Comparison of ENCODE assay signal across 8 cellular contexts in the genomic region with DNA sequence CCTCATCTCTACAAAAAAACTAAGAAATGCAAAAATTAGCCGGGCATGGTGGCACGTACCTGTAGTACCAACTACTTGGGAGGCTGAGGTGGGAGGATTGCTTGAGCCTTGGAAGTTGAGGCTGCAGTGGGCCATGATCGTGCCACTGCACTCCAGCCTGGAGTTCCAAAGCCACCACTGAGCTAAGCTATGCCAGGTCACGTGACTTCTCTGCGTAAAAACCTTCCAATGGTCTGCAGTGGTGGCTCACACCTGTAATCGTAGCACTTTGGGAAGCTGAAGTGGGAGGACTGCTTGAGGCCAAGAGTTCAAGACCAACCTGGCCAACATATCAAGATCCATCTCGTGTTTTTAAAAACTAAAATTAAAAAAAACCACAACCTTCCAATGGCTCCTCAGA. TPM values are rescaled to one million over a fixed set of nuclear protein-coding genes. Genes with fewer than 3 reads are reported as not detected.
DNase-seq lines count a peak whose midpoint lies in the region; TF ChIP-seq lines count a peak whose summit lies in the region.
"Had no signal": no experiment of that assay in that cellular context is flagged by ENCODE, and none has a peak within 500 bp of the region (broad histone marks: within the 10 kb centered on the region; RNA-seq: fewer than 3 reads in every experiment).

No MANE protein-coding gene starts in this region.

- H3K36me3 ChIP-seq in GM06990 (ENCODE audit: control insufficient read depth, insufficient read depth, low read length) (no peaks in the 10 kb centered on the region; the same call in 1 of the 2 replicates), Karpas-422 (ENCODE audit: insufficient read depth, low read length) (no peaks in the 10 kb centered on the region), mammary epithelial cell (ENCODE audit: insufficient read depth, low read length) (no peaks in the 10 kb centered on the region), neural progenitor cell (no peaks in the 10 kb centered on the region)

- no peaks in the 10 kb centered on the region for H3K27me3 ChIP-seq in GM06990 (replicated peaks; ENCODE audit: control insufficient read depth, insufficient read depth, low read length)
- no peaks in the 10 kb centered on the region for H3K27me3 ChIP-seq in Karpas-422 (ENCODE audit: low read length)
- no peaks in the 10 kb centered on the region for H3K27me3 ChIP-seq in mammary epithelial cell (ENCODE audit: insufficient read depth, low read length)
- peaks cover 1% of the 10 kb centered on the region for H3K27me3 ChIP-seq in neural progenitor cell
- H3K27me3 ChIP-seq: dorsolateral prefrontal cortex had no signal

- peaks cover 21% of the 10 kb centered on the region for H3K4me1 ChIP-seq in Karpas-422 (ENCODE audit: low read length)
- H3K4me1 ChIP-seq in mammary epithelial cell (ENCODE audit: insufficient read depth, low read length) = peaks cover 6% of the 10 kb centered on the region
- H3K4me1 ChIP-seq in neural progenitor cell = peaks cover 6% of the 10 kb centered on the region

- H4K20me1 ChIP-seq in Karpas-422 (ENCODE audit: insufficient read depth, low read depth, low read length) = peaks cover 6% of the 10 kb centered on the region; the same call in 1 of the 2 replicates
- H4K20me1 ChIP-seq in mammary epithelial cell (ENCODE audit: insufficient read depth, low read length) = no peaks in the 10 kb centered on the region
- H4K20me1 ChIP-seq in neural progenitor cell (ENCODE audit: low read depth) = peaks cover 10% of the 10 kb centered on the region

- dilution Hi-C loops in mammary epithelial cell (cut with HindIII; ENCODE audit: low sequenced_read_pairs) = no loop called here

- intact Hi-C loops in mammary epithelial cell (cut with micrococcal nuclease) = loop anchor here (10.0 kb wide), 1 partner anchor 251 kb away; no protein-coding TSS in a partner anchor

- peak overlapping the region; percentile 78 for H3K4me3 ChIP-seq in GM06990 (replicated peaks; ENCODE audit: low read depth, low read length)
- H3K4me3 ChIP-seq in Karpas-422 (ENCODE audit: low read length) = peak overlapping the region; percentile 91
- H3K4me3 ChIP-seq in mammary epithelial cell (replicated peaks in 1 of 3; ENCODE audit: insufficient read depth in 1 of 3, low read depth in 2 of 3, low read length in 3 of 3) = peak overlapping the region in 2 of 3 experiments; percentile 58 to 91
- peak overlapping the region; percentile 76 for H3K4me3 ChIP-seq in neural progenitor cell

- H2AFZ ChIP-seq in Karpas-422 (ENCODE audit: low read length) (no peak overlapping the region), mammary epithelial cell (ENCODE audit: low read depth, low read length) (no peak overlapping the region), neural progenitor cell (replicated peaks) (no peak overlapping the region)

- H3K9ac ChIP-seq in Karpas-422 (ENCODE audit: low read length) = no peak overlapping the region
- H3K9ac ChIP-seq in mammary epithelial cell (ENCODE audit: insufficient read depth, low read length) = no peak overlapping the region
- no peak overlapping the region for H3K9ac ChIP-seq in neural progenitor cell

- no TSS peak for BruUV-seq in mammary epithelial cell (replicated peaks; lab: Mats Ljungman, UMichigan)

- H3K4me1 Mint-ChIP-seq in neural progenitor cell = peaks cover 16% of the 10 kb centered on the region

- DNase-seq in GM06990 (ENCODE audit: extremely low read depth, insufficient read length) = no peak
- no peak for DNase-seq in Karpas-422
- DNase-seq in mammary epithelial cell = no peak
- no peak for DNase-seq in neural progenitor cell (ENCODE audit: low spot score)
- DNase-seq in NAMALWA (ENCODE audit: low spot score) = no peak
- no peak for DNase-seq in NCI-H146 (lab: John Stamatoyannopoulos, UW)
- DNase-seq in SK-N-DZ (ENCODE audit: low spot score) = no peak
- DNase-seq: dorsolateral prefrontal cortex had no signal

- H3K36me3 Mint-ChIP-seq in neural progenitor cell = peaks cover 5% of the 10 kb centered on the region

- H3K27ac ChIP-seq in Karpas-422 (ENCODE audit: low read length) (no peak overlapping the region), mammary epithelial cell (ENCODE audit: insufficient read depth, low read depth, low read length) (no peak overlapping the region), neural progenitor cell (no peak overlapping the region)
- H3K27ac ChIP-seq: dorsolateral prefrontal cortex had no signal

- peak overlapping the region; percentile 99 for H3K4me3 Mint-ChIP-seq in neural progenitor cell

- 95% methylated on average over 7 of the region's 7 CpGs for WGBS in mammary epithelial cell (ENCODE audit: low coverage, missing lambda C conversion rate)

- H3K27me3 Mint-ChIP-seq in neural progenitor cell (ENCODE audit: insufficient read depth, low read depth) = peaks cover 4% of the 10 kb centered on the region

- TF ChIP-seq CTCF in GM06990 (IDR thresholded peaks at IDR 0.05; ENCODE audit: insufficient read depth, low read length, poor library complexity, severe bottlenecking) = no peak
- no peak for TF ChIP-seq CTCF in mammary epithelial cell (conservative IDR thresholded peaks at IDR 0.05 in 1 of 2, IDR thresholded peaks at IDR 0.05 in 1 of 2; ENCODE audit: extremely low read depth in 1 of 2, insufficient read depth in 1 of 2, low read depth in 1 of 2, low read length in 2 of 2)
- no peak for TF ChIP-seq CTCF in neural progenitor cell (IDR thresholded peaks at IDR 0.05)

- no peaks in the 10 kb centered on the region; the same call in 1 of the 2 replicates for H3K9me2 ChIP-seq in Karpas-422 (replicated peaks; ENCODE audit: insufficient read depth, low read length)

- CTCF ChIA-PET in mammary epithelial cell (lab: Charles Lee; ENCODE audit: low non-redundant PET) = no interaction called here

- H3K9me3 ChIP-seq in Karpas-422 (ENCODE audit: low read length) (no peaks in the 10 kb centered on the region), mammary epithelial cell (replicated peaks; ENCODE audit: insufficient read depth, low read length) (no peaks in the 10 kb centered on the region), neural progenitor cell (ENCODE audit: low read depth) (no peaks in the 10 kb centered on the region)

- in situ Hi-C loops in mammary epithelial cell (cut with MboI; ENCODE audit: low sequenced_read_pairs in 2 of 2) = no loop called here

- H3K79me2 ChIP-seq in Karpas-422 (ENCODE audit: low read length) = peaks cover 21% of the 10 kb centered on the region
- peaks cover 28% of the 10 kb centered on the region for H3K79me2 ChIP-seq in mammary epithelial cell (ENCODE audit: insufficient read depth, low read length)
- H3K79me2 ChIP-seq in neural progenitor cell (ENCODE audit: low read depth) = peaks cover 30% of the 10 kb centered on the region

- H3F3A ChIP-seq in neural progenitor cell (ENCODE audit: low read depth) = no peaks in the 10 kb centered on the region

- H3K27ac Mint-ChIP-seq in neural progenitor cell = no peak overlapping the region

- H3K4me2 ChIP-seq in Karpas-422 (ENCODE audit: low read depth, low read length, poor library complexity, severe bottlenecking) (peak overlapping the region; percentile 91), mammary epithelial cell (ENCODE audit: insufficient read depth, low read depth, low read length) (peak overlapping the region; percentile 89), neural progenitor cell (peak overlapping the region; percentile 78)

- H3K9me3 Mint-ChIP-seq in neural progenitor cell = no peaks in the 10 kb centered on the region

RNA-seq across cellular contexts. Expression of gene SF3B5, which starts 1.7 kb away (rescaled TPM):
- total RNA-seq in Karpas-422 (2014; rRNA removed; shearing (Covaris generic); ENCODE audit: low replicate concordance) = 149 and 168 TPM in 2 replicates
- total RNA-seq in mammary epithelial cell (100 to 1,000 TPM in 1 of 2 donors, 10 to 100 TPM in 1; 81.9 to 132 TPM), neural progenitor cell (ENCODE audit: low replicate concordance) (99.0 and 133 TPM in 2 replicates)
- polyA plus RNA-seq in mammary epithelial cell = 362 TPM
- polyA minus RNA-seq in mammary epithelial cell = 224 TPM
- 214 and 220 TPM in 2 replicates for polyA plus RNA-seq in SK-N-DZ (2014; cell fraction: cytosol; rRNA removed)
- polyA plus RNA-seq in SK-N-DZ (2014; cell fraction: nucleus; rRNA removed) = 118 and 147 TPM in 2 replicates

RNA-seq across cellular contexts. Expression of gene STX11, which starts 56.7 kb away (rescaled TPM):
- total RNA-seq in Karpas-422 (2014; rRNA removed; shearing (Covaris generic); ENCODE audit: low replicate concordance) = not detected in 2 replicates
- total RNA-seq in mammary epithelial cell (1 to 10 TPM in 1 of 2 donors, under 1 TPM in 1; 0.71 to 1.2 TPM), neural progenitor cell (ENCODE audit: low replicate concordance) (0.06 TPM in 1 of 2 replicates, not detected in the other)
- 1.0 TPM for polyA plus RNA-seq in mammary epithelial cell
- polyA minus RNA-seq in mammary epithelial cell = not detected
- polyA plus RNA-seq in SK-N-DZ (2014; cell fraction: cytosol; rRNA removed) = not detected in 2 replicates
- polyA plus RNA-seq in SK-N-DZ (2014; cell fraction: nucleus; rRNA removed) = not detected in 2 replicates
